Comparison of ENCODE assay signal across 13 cellular contexts in genomic region chr9:35962126-35962906, GRCh38. TPM values are rescaled to one million over a fixed set of nuclear protein-coding genes. Genes with fewer than 3 reads are reported as not detected.
DNase-seq lines count a peak whose midpoint lies in the region; ATAC-seq, FAIRE-seq and TF ChIP-seq lines count a peak whose summit lies in the region.
"Had no signal": no experiment of that assay in that cellular context is flagged by ENCODE, and none has a peak within 500 bp of the region (broad histone marks: within the 10 kb centered on the region; RNA-seq: fewer than 3 reads in every experiment).

No MANE protein-coding gene starts in this region.

- no peaks in the 10 kb centered on the region for H3K9me1 ChIP-seq in K562 (ENCODE audit: control insufficient read depth, insufficient read depth, low read length)

- H3K27ac ChIP-seq in K562 (ENCODE audit: extremely low read depth, low read depth, low read length) (no peak overlapping the region), vagina (peak overlapping the region; percentile 20)

- H3K36me3 ChIP-seq in K562 (ENCODE audit: control insufficient read depth, insufficient read depth, low read length) = no peaks in the 10 kb centered on the region
- no peaks in the 10 kb centered on the region for H3K36me3 ChIP-seq in vagina

- POLR2A ChIA-PET in K562 (lab: Yijun Ruan, JAX) = no interaction called here

- no peak overlapping the region for H3K9ac ChIP-seq in K562 (ENCODE audit: insufficient read depth in 1 of 2, low read depth in 2 of 2, low read length in 2 of 2)

- FAIRE-seq in K562 (lab: Jason Lieb, UNC) = no peak

- ATAC-seq in Right ventricle myocardium inferior (peak; percentile 77), K562 (peak; percentile 81), HG02571 (IDR thresholded peaks at IDR 0.05; ENCODE audit: unreplicated experiment) (no peak)
- ATAC-seq: T-cell had no signal

- H4K20me1 ChIP-seq in K562 (replicated peaks; ENCODE audit: control insufficient read depth, insufficient read depth, low read length) = no peaks in the 10 kb centered on the region

- peaks cover 2 to 25% of the 10 kb centered on the region in 2 experiments; a peak in 3 of 5 replicates for H3K27me3 ChIP-seq in K562 (ENCODE audit: control insufficient read depth in 2 of 2, insufficient read depth in 2 of 2, low read length in 2 of 2)
- no peaks in the 10 kb centered on the region for H3K27me3 ChIP-seq in vagina

- CTCF ChIA-PET in K562 (lab: Yijun Ruan, JAX; ENCODE audit: low intra/inter-chr PET ratio) = no interaction called here

- TF ChIP-seq CTCF in K562 (IDR thresholded peaks at IDR 0.05 in 2 of 3, conservative IDR thresholded peaks at IDR 0.05 in 1 of 3; ENCODE audit: insufficient read depth in 2 of 3, low read depth in 1 of 3, low read length in 3 of 3) = no peak
- TF ChIP-seq CTCF in vagina (IDR thresholded peaks at IDR 0.05) = no peak

- WGBS in K562 (ENCODE audit: insufficient coverage, low coverage, missing lambda C conversion rate) = 5% methylated on average over 8 of the region's 23 CpGs

- peaks cover 0 to 3% of the 10 kb centered on the region in 2 experiments; a peak in 1 of 5 replicates for H3K4me1 ChIP-seq in K562 (replicated peaks in 1 of 2; ENCODE audit: control insufficient read depth in 2 of 2, insufficient read depth in 2 of 2, low read length in 2 of 2)
- H3K4me1 ChIP-seq in vagina = no peaks in the 10 kb centered on the region

- no TSS peak for BruUV-seq in K562 (replicated peaks; lab: Mats Ljungman, UMichigan)

- no peak for TF ChIP-seq RAD21 in K562 (CRISPR knock-in tag; conservative IDR thresholded peaks at IDR 0.05 in 1 of 2, IDR thresholded peaks at IDR 0.05 in 1 of 2)

- no peak for TF ChIP-seq POLR2A in K562 (conservative IDR thresholded peaks at IDR 0.05)
- no peak for TF ChIP-seq POLR2A in vagina (IDR thresholded peaks at IDR 0.05)

- no peaks in the 10 kb centered on the region for H3K9me3 ChIP-seq in K562 (replicated peaks; ENCODE audit: control insufficient read depth, insufficient read depth, low read depth, low read length)
- no peaks in the 10 kb centered on the region for H3K9me3 ChIP-seq in iPS-18c (ENCODE audit: control insufficient read depth, insufficient read depth, low read length)
- no peaks in the 10 kb centered on the region for H3K9me3 ChIP-seq in vagina

- DNase-seq in Right ventricle myocardium inferior (ENCODE audit: missing footprints) = no peak
- DNase-seq in cardiac septum (ENCODE audit: low spot score) = no peak
- peak in 1 of 4 experiments; percentile 13 for DNase-seq in K562 (ENCODE audit: extremely low read depth in 1 of 4, low spot score in 3 of 4)
- no peak for DNase-seq in vagina (ENCODE audit: extremely low spot score in 2 of 2)
- no peak for DNase-seq in NCI-H748 (lab: John Stamatoyannopoulos, UW; ENCODE audit: unreplicated experiment)
- DNase-seq in activated naive CD4-positive, alpha-beta T cell treated with Interleukin-2 at 50 U/mL for 16 hours = no peak
- DNase-seq: activated T-cell treated with anti-CD3 and anti-CD28 coated beads, Interleukin-2, amount 50 U/mL, for 48 hours; AML-193; MM.1S; T-cell had no signal

- no peaks in the 10 kb centered on the region for H3K79me2 ChIP-seq in K562 (ENCODE audit: control insufficient read depth, insufficient read depth, low read length)

- no peak overlapping the region for H3K4me3 ChIP-seq in K562
- peak overlapping the region; percentile 15; the same call in 1 of the 2 replicates for H3K4me3 ChIP-seq in iPS-18c (ENCODE audit: insufficient read depth, low read depth, low read length)
- no peak overlapping the region for H3K4me3 ChIP-seq in vagina

- no peak for TF ChIP-seq EP300 in K562 (IDR thresholded peaks at IDR 0.05; ENCODE audit: low read length)

- in situ Hi-C loops in K562 (cut with MboI) = no loop called here

- intact Hi-C loops in Right ventricle myocardium inferior (cut with DNase I) = no loop called here
- intact Hi-C loops in cardiac septum (cut with DNase I) = no loop called here
- intact Hi-C loops in K562 (cut with micrococcal nuclease) = no loop called here
- intact Hi-C loops in vagina (cut with DNase I) = no loop called here

- no peak overlapping the region for H3K4me2 ChIP-seq in K562 (ENCODE audit: insufficient read depth, low read length)

- no peak overlapping the region for H2AFZ ChIP-seq in K562 (ENCODE audit: low read depth, low read length)

TF ChIP-seq in K562, 482 proteins besides CTCF, POLR2A, EP300 and RAD21:
- TF ChIP-seq CBFB (CRISPR knock-in tag; IDR thresholded peaks at IDR 0.05) = no peak
- TF ChIP-seq POLR2G (IDR thresholded peaks at IDR 0.05; ENCODE audit: low read depth, low read length) = 0 out of 2 replicates have a peak, but pooled peaks have one; percentile 24
- no peak for TF ChIP-seq RAD51 (IDR thresholded peaks at IDR 0.05; ENCODE audit: borderline replicate concordance, low read depth)

RNA-seq across cellular contexts. Expression of gene OR2S2, which starts 4.4 kb away (rescaled TPM):
- total RNA-seq in Right ventricle myocardium inferior = not detected
- total RNA-seq in cardiac septum = not detected
- total RNA-seq in K562 (2011; cell fraction: chromatin; rRNA removed; ENCODE audit: low replicate concordance) = not detected in 2 replicates
- total RNA-seq in K562 (2011; cell fraction: nucleolus; rRNA removed) = not detected in 2 replicates
- total RNA-seq in K562 (2011; cell fraction: nucleoplasm; rRNA removed) = not detected in 2 replicates
- total RNA-seq in K562 (2014; rRNA removed) = not detected in 2 replicates
- total RNA-seq in K562 (2014; rRNA removed; fragmentation: Illumina TruSeq; extraction: Trizol) = not detected in 2 replicates
- not detected in 2 replicates for total RNA-seq in K562 (2015; rRNA removed; fragmentation: Illumina TruSeq; extraction: Trizol)
- total RNA-seq in K562 (2021) = not detected in 2 replicates
- not detected in 2 replicates for polyA plus RNA-seq in K562 (2011; rRNA removed)
- not detected in 2 replicates for polyA plus RNA-seq in K562 (2011; cell fraction: cytosol; rRNA removed)
- not detected in 2 replicates for polyA plus RNA-seq in K562 (2011; cell fraction: nucleus; rRNA removed)
- polyA plus RNA-seq in K562 (2012) = not detected in 2 replicates
- polyA plus RNA-seq in K562 (2014; fragmentation: Illumina TruSeq; extraction: Trizol) = not detected in 2 replicates
- polyA plus RNA-seq in K562 (2014; fragmentation: Nextera tagmentation; extraction: Ambion mirVana) = not detected
- polyA plus RNA-seq in K562 (2014; rRNA removed) = not detected in 2 replicates
- polyA minus RNA-seq in K562 (2011; rRNA and poly(A)+ RNA removed) = not detected in 2 replicates
- not detected in 2 replicates for polyA minus RNA-seq in K562 (2011; cell fraction: cytosol; rRNA and poly(A)+ RNA removed)
- not detected in 2 replicates for polyA minus RNA-seq in K562 (2011; cell fraction: nucleus; rRNA and poly(A)+ RNA removed)
- total RNA-seq in vagina = not detected
- total RNA-seq: natural killer cell treated with Interleukin-12 subunit alpha and Interleukin-12 subunit beta and Interleukin-15 and Interleukin-18, amount 100 ng/mL, for 72 hours; T-cell had no signal

RNA-seq across cellular contexts. Expression of gene SPAAR, which starts 53.0 kb away (rescaled TPM):
- total RNA-seq in Right ventricle myocardium inferior = 9.6 TPM
- total RNA-seq in cardiac septum = 4.0 TPM
- not detected in 2 replicates for total RNA-seq in K562 (2011; cell fraction: chromatin; rRNA removed; ENCODE audit: low replicate concordance)
- total RNA-seq in K562 (2011; cell fraction: nucleolus; rRNA removed) = not detected in 2 replicates
- not detected in 2 replicates for total RNA-seq in K562 (2011; cell fraction: nucleoplasm; rRNA removed)
- not detected in 2 replicates for total RNA-seq in K562 (2014; rRNA removed)
- total RNA-seq in K562 (2014; rRNA removed; fragmentation: Illumina TruSeq; extraction: Trizol) = not detected in 2 replicates
- total RNA-seq in K562 (2015; rRNA removed; fragmentation: Illumina TruSeq; extraction: Trizol) = not detected in 2 replicates
- not detected in 2 replicates for total RNA-seq in K562 (2021)
- not detected in 2 replicates for polyA plus RNA-seq in K562 (2011; rRNA removed)
- polyA plus RNA-seq in K562 (2011; cell fraction: cytosol; rRNA removed) = not detected in 2 replicates
- polyA plus RNA-seq in K562 (2011; cell fraction: nucleus; rRNA removed) = not detected in 2 replicates
- polyA plus RNA-seq in K562 (2012) = not detected in 2 replicates
- polyA plus RNA-seq in K562 (2014; fragmentation: Illumina TruSeq; extraction: Trizol) = not detected in 2 replicates
- polyA plus RNA-seq in K562 (2014; fragmentation: Nextera tagmentation; extraction: Ambion mirVana) = not detected
- polyA plus RNA-seq in K562 (2014; rRNA removed) = not detected in 2 replicates
- polyA minus RNA-seq in K562 (2011; rRNA and poly(A)+ RNA removed) = 0.15 TPM in 1 of 2 replicates, not detected in the other
- polyA minus RNA-seq in K562 (2011; cell fraction: cytosol; rRNA and poly(A)+ RNA removed) = not detected in 2 replicates
- polyA minus RNA-seq in K562 (2011; cell fraction: nucleus; rRNA and poly(A)+ RNA removed) = not detected in 2 replicates
- total RNA-seq in vagina = 0.49 TPM
- total RNA-seq: natural killer cell treated with Interleukin-12 subunit alpha and Interleukin-12 subunit beta and Interleukin-15 and Interleukin-18, amount 100 ng/mL, for 72 hours; T-cell had no signal

RNA-seq across cellular contexts. Expression of gene HRCT1, which starts 56.3 kb away (rescaled TPM):
- total RNA-seq in Right ventricle myocardium inferior = 8.1 TPM
- 1.5 TPM for total RNA-seq in cardiac septum
- total RNA-seq in K562 (2011; cell fraction: chromatin; rRNA removed; ENCODE audit: low replicate concordance) = 0.35 TPM in 1 of 2 replicates, not detected in the other
- total RNA-seq in K562 (2011; cell fraction: nucleolus; rRNA removed) = not detected in 2 replicates
- total RNA-seq in K562 (2011; cell fraction: nucleoplasm; rRNA removed) = not detected in 2 replicates
- total RNA-seq in K562 (2014; rRNA removed) = not detected in 2 replicates
- total RNA-seq in K562 (2014; rRNA removed; fragmentation: Illumina TruSeq; extraction: Trizol) = not detected in 2 replicates
- not detected in 2 replicates for total RNA-seq in K562 (2015; rRNA removed; fragmentation: Illumina TruSeq; extraction: Trizol)
- total RNA-seq in K562 (2021) = not detected in 2 replicates
- 0.08 and 0.40 TPM in 2 replicates for polyA plus RNA-seq in K562 (2011; rRNA removed)
- polyA plus RNA-seq in K562 (2011; cell fraction: cytosol; rRNA removed) = 0.07 and 0.27 TPM in 2 replicates
- polyA plus RNA-seq in K562 (2011; cell fraction: nucleus; rRNA removed) = 0.28 TPM in 1 of 2 replicates, not detected in the other
- not detected in 2 replicates for polyA plus RNA-seq in K562 (2012)
- polyA plus RNA-seq in K562 (2014; fragmentation: Illumina TruSeq; extraction: Trizol) = not detected in 2 replicates
- not detected for polyA plus RNA-seq in K562 (2014; fragmentation: Nextera tagmentation; extraction: Ambion mirVana)
- polyA plus RNA-seq in K562 (2014; rRNA removed) = not detected in 2 replicates
- polyA minus RNA-seq in K562 (2011; rRNA and poly(A)+ RNA removed) = not detected in 2 replicates
- polyA minus RNA-seq in K562 (2011; cell fraction: cytosol; rRNA and poly(A)+ RNA removed) = not detected in 2 replicates
- 0.33 TPM in 1 of 2 replicates, not detected in the other for polyA minus RNA-seq in K562 (2011; cell fraction: nucleus; rRNA and poly(A)+ RNA removed)
- total RNA-seq in vagina = 5.4 TPM
- total RNA-seq: natural killer cell treated with Interleukin-12 subunit alpha and Interleukin-12 subunit beta and Interleukin-15 and Interleukin-18, amount 100 ng/mL, for 72 hours; T-cell had no signal
